In genomic region chr21:26098758-26099157, GRCh38 we compare ENCODE assay signal across 20 cellular contexts.
A peak's percentile ranks its signal among the peaks of the same experiment; 100 is the strongest.
DNase-seq lines count a peak whose midpoint lies in the region; ATAC-seq and TF ChIP-seq lines count a peak whose summit lies in the region.
"Had no signal": no experiment of that assay in that cellular context is flagged by ENCODE, and none has a peak within 500 bp of the region (broad histone marks: within the 10 kb centered on the region; RNA-seq: fewer than 3 reads in every experiment).

No MANE protein-coding gene starts in this region.

- CTCF ChIA-PET in PC-9 (lab: Charles Lee), result no interaction called here
- CTCF ChIA-PET in HEK293T (lab: Yijun Ruan, JAX), result no interaction called here

- peaks cover 48% of the 10 kb centered on the region for H3K4me1 Mint-ChIP-seq in GM23338
- H3K4me1 Mint-ChIP-seq: activated CD4-positive, alpha-beta T cell treated with anti-CD3 and anti-CD28 coated beads for 36 hours had no signal

- H3K9me3 ChIP-seq in PC-9 (ENCODE audit: insufficient read depth, low read depth) (no peaks in the 10 kb centered on the region), neutrophil (no peaks in the 10 kb centered on the region), lower lobe of right lung (no peaks in the 10 kb centered on the region)
- H3K9me3 ChIP-seq: gastroesophageal sphincter, transverse colon had no signal

- intact Hi-C loops in PC-9 (cut with micrococcal nuclease; ENCODE audit: unreplicated experiment), result no loop called here
- intact Hi-C loops in dorsolateral prefrontal cortex (cut with DNase I), result no loop called here
- intact Hi-C loops in lower lobe of right lung (cut with DNase I), result no loop called here

- H3K4me3 ChIP-seq in GM23338, result no peak overlapping the region
- no peak overlapping the region for H3K4me3 ChIP-seq in PC-9
- peak overlapping the region in 11 of 59 donors; percentile 3 to 46 (median 38) for H3K4me3 ChIP-seq in dorsolateral prefrontal cortex
- H3K4me3 ChIP-seq in neutrophil (ENCODE audit: low read depth in 1 of 2, low read length in 1 of 2), result no peak overlapping the region
- no peak overlapping the region for H3K4me3 ChIP-seq in coronary artery
- no peak overlapping the region for H3K4me3 ChIP-seq in lower lobe of right lung
- H3K4me3 ChIP-seq: gastroesophageal sphincter, transverse colon had no signal

- H3K36me3 ChIP-seq in GM23338 (ENCODE audit: insufficient read depth) (no peaks in the 10 kb centered on the region), PC-9 (ENCODE audit: low read depth) (no peaks in the 10 kb centered on the region), neutrophil (no peaks in the 10 kb centered on the region), lower lobe of right lung (no peaks in the 10 kb centered on the region)
- H3K36me3 ChIP-seq: gastroesophageal sphincter, transverse colon had no signal

- H3K36me3 Mint-ChIP-seq in GM23338 (ENCODE audit: low read depth), result peaks cover 13% of the 10 kb centered on the region

- H3K4me1 ChIP-seq in GM23338 (ENCODE audit: insufficient read depth), result peaks cover 34% of the 10 kb centered on the region
- peaks cover 23% of the 10 kb centered on the region for H3K4me1 ChIP-seq in PC-9 (replicated peaks; ENCODE audit: insufficient read depth)
- H3K4me1 ChIP-seq in neutrophil (ENCODE audit: control insufficient read depth in 1 of 2, insufficient read depth in 1 of 2, low read depth in 1 of 2, low read length in 1 of 2), result peaks cover 32 to 33% of the 10 kb centered on the region in 2 experiments
- H3K4me1 ChIP-seq in lower lobe of right lung, result no peaks in the 10 kb centered on the region

- in situ Hi-C loops in GM13976 (cut with MboI; ENCODE audit: low sequenced_read_pairs, unreplicated experiment), result no loop called here

- H3K4me2 ChIP-seq in GM23338 (no peak overlapping the region), PC-9 (0 out of 2 replicates have a peak overlapping the region, but pooled peaks have one; percentile 16)

- TF ChIP-seq CTCF in GM23338 (conservative IDR thresholded peaks at IDR 0.05; ENCODE audit: low read depth in 2 of 2) (no peak), PC-9 (conservative IDR thresholded peaks at IDR 0.05) (no peak), dorsolateral prefrontal cortex (IDR thresholded peaks at IDR 0.05 in 54 of 56, conservative IDR thresholded peaks at IDR 0.05 in 2 of 56; ENCODE audit: low read depth in 1 of 56, partially characterized antibody in 56 of 56) (no peak), neutrophil (IDR thresholded peaks at IDR 0.05) (no peak), coronary artery (IDR thresholded peaks at IDR 0.05) (no peak), lower lobe of right lung (IDR thresholded peaks at IDR 0.05) (no peak), GM13976 (IDR thresholded peaks at IDR 0.05; ENCODE audit: borderline replicate concordance, control extremely low read depth, extremely low read depth, insufficient read depth, missing control alignments) (no peak)

- POLR2A ChIA-PET in PC-9 (lab: Charles Lee; ENCODE audit: unreplicated experiment) (no interaction called here), HEK293T (lab: Yijun Ruan, JAX) (no interaction called here)

- peaks cover 6% of the 10 kb centered on the region; the same call in 1 of the 2 replicates for H4K20me1 ChIP-seq in GM23338 (replicated peaks; ENCODE audit: insufficient read depth)
- 0 out of 2 replicates have a peak, but pooled peaks cover 3% of the 10 kb centered on the region for H4K20me1 ChIP-seq in PC-9 (ENCODE audit: insufficient read depth)

- no TSS peak for BruUV-seq in PC-9 (replicated peaks; lab: Mats Ljungman, UMichigan)

- H3K9me3 Mint-ChIP-seq in GM23338, result no peaks in the 10 kb centered on the region

- H2AFZ ChIP-seq in GM23338 (no peak overlapping the region), PC-9 (no peak overlapping the region)

- peak; percentile 57 for DNase-seq in GM23338 (ENCODE audit: low spot score)
- DNase-seq in PC-9, result peak; percentile 7 to 70
- no peak for DNase-seq in dorsolateral prefrontal cortex
- no peak for DNase-seq in coronary artery (ENCODE audit: low spot score)
- DNase-seq in lower lobe of right lung, result no peak
- DNase-seq in GM13976 (ENCODE audit: low spot score), result no peak
- DNase-seq in HEK293T (ENCODE audit: extremely low spot score), result no peak
- DNase-seq: activated CD4-positive, alpha-beta T cell treated with anti-CD3 and anti-CD28 coated beads for 36 hours; activated effector memory CD4-positive, alpha-beta T cell treated with Interleukin-2 at 50 U/mL for 16 hours; COR-L47; NCI-H1105 treated with DMSO at 0.1 percent for 48 hours; NCI-H2171; NCI-H774; stimulated activated naive CD8-positive, alpha-beta T cell treated with anti-CD3 and anti-CD28 coated beads, Interleukin-15, Interleukin-2, amounts not matched to agents 100 U/mL and 50 U/mL, for 24 hours; T1000; transverse colon had no signal

- H3K27ac Mint-ChIP-seq in GM23338, result peak overlapping the region; percentile 88
- H3K27ac Mint-ChIP-seq: activated CD4-positive, alpha-beta T cell treated with anti-CD3 and anti-CD28 coated beads for 36 hours had no signal

- H3K27me3 ChIP-seq in GM23338 (ENCODE audit: insufficient read depth) (no peaks in the 10 kb centered on the region), PC-9 (ENCODE audit: insufficient read depth, low read depth) (no peaks in the 10 kb centered on the region), dorsolateral prefrontal cortex (no peaks in the 10 kb centered on the region), neutrophil (no peaks in the 10 kb centered on the region), lower lobe of right lung (ENCODE audit: low read depth) (no peaks in the 10 kb centered on the region)
- H3K27me3 ChIP-seq: gastroesophageal sphincter, transverse colon had no signal

- H3K27ac ChIP-seq in GM23338 (ENCODE audit: low read depth), result no peak overlapping the region
- H3K27ac ChIP-seq in PC-9, result peak overlapping the region; percentile 50
- H3K27ac ChIP-seq in dorsolateral prefrontal cortex, result peak overlapping the region in 40 of 59 donors; percentile 3 to 76 (median 58)
- H3K27ac ChIP-seq in neutrophil, result peak overlapping the region; percentile 66
- H3K27ac ChIP-seq in coronary artery, result no peak overlapping the region
- H3K27ac ChIP-seq in lower lobe of right lung, result no peak overlapping the region
- H3K27ac ChIP-seq: gastroesophageal sphincter, transverse colon had no signal

- peaks cover 2% of the 10 kb centered on the region for H3K27me3 Mint-ChIP-seq in GM23338 (ENCODE audit: insufficient read depth, low read depth, poor library complexity)
- H3K27me3 Mint-ChIP-seq: activated CD4-positive, alpha-beta T cell treated with anti-CD3 and anti-CD28 coated beads for 36 hours had no signal

- H3K9me2 ChIP-seq in GM23338 (ENCODE audit: insufficient read depth), result no peaks in the 10 kb centered on the region
- no peaks in the 10 kb centered on the region for H3K9me2 ChIP-seq in PC-9 (ENCODE audit: insufficient read depth)

- peaks cover 99% of the 10 kb centered on the region for H3K79me2 ChIP-seq in GM23338 (replicated peaks; ENCODE audit: insufficient read depth)
- peaks cover 23% of the 10 kb centered on the region for H3K79me2 ChIP-seq in PC-9 (ENCODE audit: low read depth)

- H3F3A ChIP-seq in GM23338 (replicated peaks; ENCODE audit: low read depth) (no peaks in the 10 kb centered on the region), PC-9 (ENCODE audit: insufficient read depth, low read depth) (peaks cover 8% of the 10 kb centered on the region; the same call in 1 of the 2 replicates)

- no peak overlapping the region for H3K4me3 Mint-ChIP-seq in GM23338
- H3K4me3 Mint-ChIP-seq: activated CD4-positive, alpha-beta T cell treated with anti-CD3 and anti-CD28 coated beads for 36 hours had no signal

- peak; percentile 37; the same call in 1 of the 3 replicates for ATAC-seq in GM23338
- no peak for ATAC-seq in lower lobe of right lung
- ATAC-seq: activated CD4-positive, alpha-beta T cell treated with anti-CD3 and anti-CD28 coated beads for 36 hours; gastroesophageal sphincter; Panc1; sciatic nerve; stimulated activated naive CD8-positive, alpha-beta T cell treated with anti-CD3 and anti-CD28 coated beads, Interleukin-15, Interleukin-2, amounts not matched to agents 100 U/mL and 50 U/mL, for 24 hours had no signal

TF ChIP-seq in GM23338, 12 proteins besides CTCF, POLR2A, EP300 and RAD21 (continues in another document):
- no peak for TF ChIP-seq CREB1 (CRISPR knock-in tag; IDR thresholded peaks at IDR 0.05; ENCODE audit: low read depth)

TF ChIP-seq in HEK293T, 16 proteins besides CTCF, POLR2A, EP300 and RAD21:
- TF ChIP-seq SP1 (IDR thresholded peaks at IDR 0.05) (no peak), TARDBP (IDR thresholded peaks at IDR 0.05) (no peak), L3MBTL2 (conservative IDR thresholded peaks at IDR 0.05) (no peak)

Comparison
In these comparisons a context has a peak if more than half of its experiments do, and no peak if none do; other contexts are left out.
1. DNase-seq: peak in GM23338 (single experiment) and PC-9 (2 of 2); none in dorsolateral prefrontal cortex (0 of 10), coronary artery (single experiment), lower lobe of right lung (single experiment), GM13976 (single experiment) and HEK293T (single experiment).
2. H3K27ac ChIP-seq: peak in PC-9 (single experiment), dorsolateral prefrontal cortex (40 of 59) and neutrophil (single experiment); none in GM23338 (single experiment), coronary artery (0 of 2) and lower lobe of right lung (single experiment).